ENCODE assay signal across 13 cellular contexts in the genomic region with DNA sequence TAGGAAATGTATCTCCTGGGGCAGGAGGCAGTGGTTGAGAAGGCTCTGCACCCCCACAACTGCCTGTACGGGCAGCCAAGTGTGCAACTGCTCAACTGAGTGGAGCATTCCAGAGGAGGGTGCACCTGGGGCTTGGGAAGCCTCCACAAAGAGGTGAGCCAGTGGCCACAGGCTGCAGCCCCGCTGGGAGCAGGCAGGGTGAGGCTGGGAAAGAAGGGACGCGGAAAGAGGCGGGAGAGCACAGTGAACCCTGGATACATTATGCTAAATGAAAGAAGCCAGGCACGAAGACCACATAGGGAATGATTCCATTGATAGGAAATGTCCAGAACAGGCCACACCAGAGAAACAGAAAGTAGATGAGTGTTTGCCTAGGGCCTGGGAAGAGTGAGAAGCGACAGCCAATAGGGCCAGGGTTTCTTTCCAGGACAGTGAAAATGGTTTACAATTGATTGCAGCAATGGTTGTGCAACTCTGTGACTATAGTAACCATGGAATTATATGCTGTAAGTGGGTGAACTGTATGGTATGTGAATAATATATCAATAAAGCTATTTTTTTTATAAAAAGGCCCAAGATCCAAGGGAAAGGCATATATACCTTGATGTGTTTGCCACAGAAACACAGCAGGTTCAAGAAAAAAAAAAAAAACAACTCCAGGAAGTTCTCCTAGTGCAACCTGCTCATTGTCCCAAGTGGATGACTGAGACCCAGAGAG.
DNase-seq lines count a peak whose midpoint lies in the region; ATAC-seq and TF ChIP-seq lines count a peak whose summit lies in the region.
"Had no signal": no experiment of that assay in that cellular context is flagged by ENCODE, and none has a peak within 500 bp of the region (broad histone marks: within the 10 kb centered on the region; RNA-seq: fewer than 3 reads in every experiment).

No MANE protein-coding gene starts in this region.

- H3K4me3 ChIP-seq in PC-9: no peak overlapping the region
- no peak overlapping the region for H3K4me3 ChIP-seq in fibroblast of mammary gland (ENCODE audit: control insufficient read depth, low read depth, low read length)
- H3K4me3 ChIP-seq in mucosa of descending colon: no peak overlapping the region
- no peak overlapping the region for H3K4me3 ChIP-seq in ovary
- H3K4me3 ChIP-seq: GM12878 had no signal

- H3K27me3 ChIP-seq in PC-9 (ENCODE audit: insufficient read depth, low read depth) (peaks cover 54% of the 10 kb centered on the region), ovary (no peaks in the 10 kb centered on the region)

- no peak overlapping the region for H2AFZ ChIP-seq in PC-9

- ATAC-seq in mucosa of descending colon (peak; percentile 47), sciatic nerve (no peak)
- ATAC-seq: CD8-positive, alpha-beta T cell; GM12878 had no signal

- no peak for TF ChIP-seq POLR2A in ovary (IDR thresholded peaks at IDR 0.05)

- no peaks in the 10 kb centered on the region for H3K36me3 ChIP-seq in PC-9 (ENCODE audit: low read depth)
- no peaks in the 10 kb centered on the region for H3K36me3 ChIP-seq in mucosa of descending colon (ENCODE audit: low read depth)
- H3K36me3 ChIP-seq in ovary: no peaks in the 10 kb centered on the region

- H3K79me2 ChIP-seq in PC-9 (ENCODE audit: low read depth): no peaks in the 10 kb centered on the region

- no peak for TF ChIP-seq EP300 in ovary (IDR thresholded peaks at IDR 0.05)

- intact Hi-C loops in PC-9 (cut with micrococcal nuclease; ENCODE audit: unreplicated experiment): no loop called here
- intact Hi-C loops in mucosa of descending colon (cut with DNase I, micrococcal nuclease): no loop called here
- intact Hi-C loops in ovary (cut with DNase I): no loop called here
- intact Hi-C loops in sciatic nerve (cut with DNase I): no loop called here

- H3K4me2 ChIP-seq in PC-9: peak overlapping the region; percentile 41

- H3K9me2 ChIP-seq in PC-9 (ENCODE audit: insufficient read depth): no peaks in the 10 kb centered on the region

- H3K4me1 ChIP-seq in PC-9 (replicated peaks; ENCODE audit: insufficient read depth) (0 out of 2 replicates have a peak, but pooled peaks cover 6% of the 10 kb centered on the region), mucosa of descending colon (ENCODE audit: low read depth) (no peaks in the 10 kb centered on the region), ovary (ENCODE audit: insufficient read depth) (peaks cover 4% of the 10 kb centered on the region)

- H3K27ac ChIP-seq in PC-9: no peak overlapping the region
- no peak overlapping the region for H3K27ac ChIP-seq in ovary

- WGBS in ovary, 3 donors: 75 to 82% (median 80%) methylated on average over 7 of the region's 7 CpGs

- H4K20me1 ChIP-seq in PC-9 (ENCODE audit: insufficient read depth): no peaks in the 10 kb centered on the region

- H3F3A ChIP-seq in PC-9 (ENCODE audit: insufficient read depth, low read depth): no peaks in the 10 kb centered on the region

- POLR2A ChIA-PET in PC-9 (lab: Charles Lee; ENCODE audit: unreplicated experiment) (no interaction called here), HEK293T (lab: Yijun Ruan, JAX) (no interaction called here)

- no TSS peak for BruUV-seq in PC-9 (replicated peaks; lab: Mats Ljungman, UMichigan)

- CTCF ChIA-PET in PC-9 (lab: Charles Lee): no interaction called here
- CTCF ChIA-PET in HEK293T (lab: Yijun Ruan, JAX): no interaction called here

- TF ChIP-seq CTCF in PC-9 (conservative IDR thresholded peaks at IDR 0.05): no peak
- TF ChIP-seq CTCF in fibroblast of mammary gland (conservative IDR thresholded peaks at IDR 0.05; ENCODE audit: control insufficient read depth, insufficient read depth, low read depth, low read length): no peak
- TF ChIP-seq CTCF in mucosa of descending colon (IDR thresholded peaks at IDR 0.05): no peak
- no peak for TF ChIP-seq CTCF in ovary (IDR thresholded peaks at IDR 0.05)

- H3K9me3 ChIP-seq in PC-9 (ENCODE audit: insufficient read depth, low read depth): no peaks in the 10 kb centered on the region
- no peaks in the 10 kb centered on the region for H3K9me3 ChIP-seq in mucosa of descending colon
- no peaks in the 10 kb centered on the region for H3K9me3 ChIP-seq in ovary

- DNase-seq in DMS53 treated with DMSO at 0.1 percent for 48 hours (lab: John Stamatoyannopoulos, UW; ENCODE audit: unreplicated experiment) (peak; percentile 72), PC-9 (peak; percentile 3 to 39), fibroblast of mammary gland (ENCODE audit: low read depth) (peak; percentile 20), mucosa of descending colon (peak in 1 of 3 donors; percentile 6), ovary (no peak), HEK293T (ENCODE audit: extremely low spot score) (no peak), sciatic nerve (ENCODE audit: low spot score) (no peak)
- no peak for DNase-seq in effector CD4-positive, alpha-beta T cell
- DNase-seq: activated CD4-positive, CD25-positive, alpha-beta regulatory T cell treated with anti-CD3 and anti-CD28 coated beads, Interleukin-2, amount 50 U/mL, for 72 hours; CD8-positive, alpha-beta T cell; NCI-H2171; SHP77 treated with DMSO at 0.1 percent for 48 hours had no signal

TF ChIP-seq in HEK293T, 16 proteins besides CTCF, POLR2A, EP300 and RAD21:
- no peak for TF ChIP-seq SUZ12 (IDR thresholded peaks at IDR 0.05)

Comparison
In these comparisons a context has a peak if more than half of its experiments do, and no peak if none do; other contexts are left out.
1. DNase-seq: peak in DMS53 treated with DMSO at 0.1 percent for 48 hours (single experiment), PC-9 (2 of 2) and fibroblast of mammary gland (single experiment); none in ovary (0 of 5), HEK293T (single experiment), sciatic nerve (single experiment) and effector CD4-positive, alpha-beta T cell (single experiment).